Comparison of ENCODE assay signal across 9 cellular contexts in genomic region chr7:100247152-100247757, GRCh38. TPM values are rescaled to one million over a fixed set of nuclear protein-coding genes. Genes with fewer than 3 reads are reported as not detected.
DNase-seq lines count a peak whose midpoint lies in the region; ATAC-seq, FAIRE-seq and TF ChIP-seq lines count a peak whose summit lies in the region.
"Had no signal": no experiment of that assay in that cellular context is flagged by ENCODE, and none has a peak within 500 bp of the region (broad histone marks: within the 10 kb centered on the region; RNA-seq: fewer than 3 reads in every experiment).

No MANE protein-coding gene starts in this region.

- no peak for TF ChIP-seq POLR2A in A549 (IDR thresholded peaks at IDR 0.05; ENCODE audit: low read length)
- no peak for TF ChIP-seq POLR2A in vagina (IDR thresholded peaks at IDR 0.05)

- WGBS in A549 (ENCODE audit: missing lambda C conversion rate) = 15% methylated on average over 10 of the region's 11 CpGs

- no peaks in the 10 kb centered on the region for H3K9me3 Mint-ChIP-seq in natural killer cell treated with Interleukin-12 subunit alpha and Interleukin-12 subunit beta and Interleukin-15 and Interleukin-18, amount 100 ng/mL, for 72 hours

- H3K36me3 Mint-ChIP-seq in natural killer cell treated with Interleukin-12 subunit alpha and Interleukin-12 subunit beta and Interleukin-15 and Interleukin-18, amount 100 ng/mL, for 72 hours = no peaks in the 10 kb centered on the region

- DNase-seq in A549 (ENCODE audit: low read depth in 1 of 2, low spot score in 1 of 2) (peak; percentile 95 to 97), PC-9 (peak; percentile 94 to 97), foreskin keratinocyte (peak; percentile 65 to 73), ureter (ENCODE audit: low spot score) (peak; percentile 50), vagina (ENCODE audit: extremely low spot score in 2 of 2) (no peak)
- DNase-seq in natural killer cell treated with Interleukin-12 subunit alpha and Interleukin-12 subunit beta and Interleukin-15 and Interleukin-18, amount 100 ng/mL, for 72 hours (ENCODE audit: low spot score) = no peak

- peak overlapping the region; percentile 75 for H3K4me2 ChIP-seq in A549
- peak overlapping the region; percentile 32 for H3K4me2 ChIP-seq in PC-9

- peaks cover 22% of the 10 kb centered on the region for H3F3A ChIP-seq in PC-9 (ENCODE audit: insufficient read depth, low read depth)

- ATAC-seq in A549 (peak; percentile 92 to 93), foreskin keratinocyte (peak; percentile 89), GM19395 (IDR thresholded peaks at IDR 0.05; ENCODE audit: unreplicated experiment) (no peak)
- ATAC-seq in natural killer cell treated with Interleukin-12 subunit alpha and Interleukin-12 subunit beta and Interleukin-15 and Interleukin-18, amount 100 ng/mL, for 72 hours = no peak

- peak; percentile 46 to 65; a peak in 2 of 5 replicates for TF ChIP-seq EP300 in A549 (IDR thresholded peaks at IDR 0.05)

- H3K27me3 ChIP-seq in HUES6 (ENCODE audit: control insufficient read depth, insufficient read depth, low read length) (no peaks in the 10 kb centered on the region), PC-9 (ENCODE audit: insufficient read depth, low read depth) (no peaks in the 10 kb centered on the region), foreskin keratinocyte (no peaks in the 10 kb centered on the region), vagina (no peaks in the 10 kb centered on the region)

- peak overlapping the region; percentile 13 for H3K9ac ChIP-seq in HUES6 (ENCODE audit: low read length)

- peak in 1 of 2 experiments; percentile 18; a peak in 3 of 5 replicates for TF ChIP-seq RAD21 in A549 (conservative IDR thresholded peaks at IDR 0.05 in 1 of 2, IDR thresholded peaks at IDR 0.05 in 1 of 2)

- H3K9me3 ChIP-seq in A549 (no peaks in the 10 kb centered on the region), HUES6 (ENCODE audit: control insufficient read depth, insufficient read depth, low read depth, low read length) (no peaks in the 10 kb centered on the region), PC-9 (ENCODE audit: insufficient read depth, low read depth) (no peaks in the 10 kb centered on the region), vagina (no peaks in the 10 kb centered on the region)

- H3K9me2 ChIP-seq in PC-9 (ENCODE audit: insufficient read depth) = no peaks in the 10 kb centered on the region

- no peak overlapping the region for H3K4me3 Mint-ChIP-seq in natural killer cell treated with Interleukin-12 subunit alpha and Interleukin-12 subunit beta and Interleukin-15 and Interleukin-18, amount 100 ng/mL, for 72 hours

- TF ChIP-seq CTCF in A549 (IDR thresholded peaks at IDR 0.05) (no peak), PC-9 (conservative IDR thresholded peaks at IDR 0.05) (no peak), foreskin keratinocyte (conservative IDR thresholded peaks at IDR 0.05) (peak; percentile 2), vagina (IDR thresholded peaks at IDR 0.05) (no peak)

- H4K20me1 ChIP-seq in PC-9 (ENCODE audit: insufficient read depth) = no peaks in the 10 kb centered on the region

- POLR2A ChIA-PET in A549 (lab: Yijun Ruan, JAX) = interaction anchor here (0.5 to 1.0 kb wide), 2 partner anchors 107 to 182 kb away, joined by 3 to 5 read pairs; partner anchors contain the start of gene MEPCE
- POLR2A ChIA-PET in PC-9 (lab: Charles Lee; ENCODE audit: unreplicated experiment) = interaction anchor here (0.6 kb wide), 2 partner anchors 145 to 183 kb away, joined by 4 read pairs; no protein-coding TSS in a partner anchor

- H3K27ac Mint-ChIP-seq in natural killer cell treated with Interleukin-12 subunit alpha and Interleukin-12 subunit beta and Interleukin-15 and Interleukin-18, amount 100 ng/mL, for 72 hours = no peak overlapping the region

- no TSS peak for BruUV-seq in PC-9 (replicated peaks; lab: Mats Ljungman, UMichigan)

- no peaks in the 10 kb centered on the region for H3K27me3 Mint-ChIP-seq in natural killer cell treated with Interleukin-12 subunit alpha and Interleukin-12 subunit beta and Interleukin-15 and Interleukin-18, amount 100 ng/mL, for 72 hours

- intact Hi-C loops in PC-9 (cut with micrococcal nuclease; ENCODE audit: unreplicated experiment) (loop anchor here (1.0 to 2.0 kb wide), 2 partner anchors 18 to 94 kb away; no protein-coding TSS in a partner anchor), vagina (cut with DNase I) (no loop called here)

- CTCF ChIA-PET in A549 (lab: Yijun Ruan, JAX) = interaction anchor here (0.9 to 1.2 kb wide), 4 partner anchors 8 to 387 kb away, joined by 3 to 4 read pairs (median 4); no protein-coding TSS in a partner anchor
- CTCF ChIA-PET in PC-9 (lab: Charles Lee) = no interaction called here

- no peak overlapping the region for H2AFZ ChIP-seq in PC-9

- H3K4me3 ChIP-seq in A549 = no peak overlapping the region
- H3K4me3 ChIP-seq in HUES6 (ENCODE audit: low read depth, low read length) = no peak overlapping the region
- no peak overlapping the region for H3K4me3 ChIP-seq in PC-9
- H3K4me3 ChIP-seq in vagina = no peak overlapping the region

- H3K79me2 ChIP-seq in PC-9 (ENCODE audit: low read depth) = peaks cover 12% of the 10 kb centered on the region

- H3K27ac ChIP-seq in A549 = peak overlapping the region; percentile 86 to 96
- peak overlapping the region; percentile 80 for H3K27ac ChIP-seq in HUES6 (ENCODE audit: low read depth, low read length)
- peak overlapping the region; percentile 57 for H3K27ac ChIP-seq in PC-9
- no peak overlapping the region for H3K27ac ChIP-seq in foreskin keratinocyte
- no peak overlapping the region for H3K27ac ChIP-seq in vagina

- peaks cover 23 to 27% of the 10 kb centered on the region in 2 donors for H3K4me1 Mint-ChIP-seq in natural killer cell treated with Interleukin-12 subunit alpha and Interleukin-12 subunit beta and Interleukin-15 and Interleukin-18, amount 100 ng/mL, for 72 hours (ENCODE audit: low read depth in 2 of 2)

- FAIRE-seq in A549 (lab: Jason Lieb, UNC) = no peak
- FAIRE-seq: G401.6 had no signal

- H3K36me3 ChIP-seq in HUES6 (ENCODE audit: control insufficient read depth, insufficient read depth, low read length) (no peaks in the 10 kb centered on the region), PC-9 (ENCODE audit: low read depth) (no peaks in the 10 kb centered on the region), vagina (no peaks in the 10 kb centered on the region)

- H3K4me1 ChIP-seq in A549 (peaks cover 75% of the 10 kb centered on the region), HUES6 (ENCODE audit: control insufficient read depth, insufficient read depth, low read length) (peaks cover 19% of the 10 kb centered on the region), PC-9 (replicated peaks; ENCODE audit: insufficient read depth) (peaks cover 46% of the 10 kb centered on the region), foreskin keratinocyte (no peaks in the 10 kb centered on the region), vagina (peaks cover 18% of the 10 kb centered on the region)

TF ChIP-seq in A549, 52 proteins besides CTCF, POLR2A, EP300 and RAD21 (continues in another document):
- TF ChIP-seq HEYL (CRISPR knock-in tag; IDR thresholded peaks at IDR 0.05) (peak; percentile 67; the same call in 1 of the 2 replicates), MAFK (IDR thresholded peaks at IDR 0.05; ENCODE audit: partially characterized antibody) (peak; percentile 90), MYC (IDR thresholded peaks at IDR 0.05; ENCODE audit: borderline replicate concordance, low read length) (no peak), MAZ (IDR thresholded peaks at IDR 0.05; ENCODE audit: borderline replicate concordance, low read depth, low read length) (no peak), PHF8 (IDR thresholded peaks at IDR 0.05; ENCODE audit: borderline replicate concordance, low read depth) (no peak), CHD4 (IDR thresholded peaks at IDR 0.05; ENCODE audit: borderline replicate concordance) (no peak; the same call in 1 of the 2 replicates), HDAC2 (IDR thresholded peaks at IDR 0.05) (peak; percentile 76; the same call in 1 of the 2 replicates), RCOR1 (IDR thresholded peaks at IDR 0.05; ENCODE audit: low read depth, low read length) (0 out of 2 replicates have a peak, but pooled peaks have one; percentile 60), PBX3 (IDR thresholded peaks at IDR 0.05) (peak; percentile 80; the same call in 1 of the 2 replicates), RFX5 (IDR thresholded peaks at IDR 0.05) (no peak), KDM1A (IDR thresholded peaks at IDR 0.05; ENCODE audit: low read depth) (peak; percentile 95), FOXS1 (CRISPR knock-in tag; IDR thresholded peaks at IDR 0.05) (no peak), ESRRA (IDR thresholded peaks at IDR 0.05; ENCODE audit: borderline replicate concordance, low read length) (no peak), RARB (CRISPR knock-in tag; IDR thresholded peaks at IDR 0.05) (0 out of 2 replicates have a peak, but pooled peaks have one; percentile 20), POLR2AphosphoS2 (conservative IDR thresholded peaks at IDR 0.05; ENCODE audit: low read length) (no peak), ZC3H11A (IDR thresholded peaks at IDR 0.05) (no peak), HES2 (IDR thresholded peaks at IDR 0.05) (no peak), SMC3 (IDR thresholded peaks at IDR 0.05) (no peak), RNF2 (IDR thresholded peaks at IDR 0.05; ENCODE audit: borderline replicate concordance, low read depth) (no peak)

RNA-seq across cellular contexts. Expression of gene PVRIG, which starts 27.5 kb away (rescaled TPM):
- not detected in 2 replicates for polyA plus RNA-seq in A549 (2011; rRNA removed)
- not detected in 2 replicates for polyA plus RNA-seq in A549 (2012; cell fraction: cytosol; rRNA removed)
- 0.07 and 0.10 TPM in 2 replicates for polyA plus RNA-seq in A549 (2012; cell fraction: nucleus; rRNA removed)
- polyA plus RNA-seq in A549 (2017; fragmentation: RNase III; extraction: RNeasy Plus Mini Kit Qiagen cat#74134 plus additional on column Dnase treatment) = not detected in 3 replicates
- not detected in 2 replicates for polyA minus RNA-seq in A549 (2011; rRNA and poly(A)+ RNA removed)
- 0.95 and 1.1 TPM in 2 replicates for total RNA-seq in PC-9 (2021)
- total RNA-seq in foreskin keratinocyte = not detected in 2 replicates
- not detected in 2 replicates for polyA plus RNA-seq in foreskin keratinocyte
- 1.1 TPM for total RNA-seq in ureter
- total RNA-seq in natural killer cell treated with Interleukin-12 subunit alpha and Interleukin-12 subunit beta and Interleukin-15 and Interleukin-18, amount 100 ng/mL, for 72 hours = 10 to 100 TPM; 32.2 to 43.9 TPM
- total RNA-seq in vagina = 1.7 TPM

Comparison
In these comparisons a context has a peak if more than half of its experiments do, and no peak if none do; other contexts are left out.
1. ATAC-seq: peak in A549 (2 of 2) and foreskin keratinocyte (single experiment); none in GM19395 (single experiment) and natural killer cell treated with Interleukin-12 subunit alpha and Interleukin-12 subunit beta and Interleukin-15 and Interleukin-18, amount 100 ng/mL, for 72 hours (0 of 2).
2. DNase-seq: peak in A549 (2 of 2), PC-9 (2 of 2), foreskin keratinocyte (2 of 2) and ureter (single experiment); none in natural killer cell treated with Interleukin-12 subunit alpha and Interleukin-12 subunit beta and Interleukin-15 and Interleukin-18, amount 100 ng/mL, for 72 hours (single experiment) and vagina (0 of 2).
3. H3K27ac ChIP-seq: peak in A549 (2 of 2), HUES6 (single experiment) and PC-9 (single experiment); none in foreskin keratinocyte (single experiment) and vagina (single experiment).
4. RNA of gene PVRIG, which starts 27.5 kb away (total RNA-seq): 32.2 to 43.9 TPM in natural killer cell treated with Interleukin-12 subunit alpha and Interleukin-12 subunit beta and Interleukin-15 and Interleukin-18, amount 100 ng/mL, for 72 hours; 1.7 TPM in vagina (single experiment), 1.1 TPM in ureter (single experiment), 0.95 to 1.1 TPM in PC-9 and not detected in foreskin keratinocyte; every median in the first group is over 10 times any median in the second.